ENCODE assay signal across 21 cellular contexts in genomic region chr22:19383292-19383691, GRCh38. TPM values are rescaled to one million over a fixed set of nuclear protein-coding genes. Genes with fewer than 3 reads are reported as not detected.
DNase-seq lines count a peak whose midpoint lies in the region; ATAC-seq, FAIRE-seq and TF ChIP-seq lines count a peak whose summit lies in the region.
"Had no signal": no experiment of that assay in that cellular context is flagged by ENCODE, and none has a peak within 500 bp of the region (broad histone marks: within the 10 kb centered on the region; RNA-seq: fewer than 3 reads in every experiment).

No MANE protein-coding gene starts in this region.

- peak; percentile 30 for DNase-seq in activated CD8-positive, alpha-beta memory T cell treated with anti-CD3 and anti-CD28 coated beads for 24 hours
- no peak for DNase-seq in activated CD8-positive, alpha-beta memory T cell treated with anti-CD3 and anti-CD28 coated beads, Interleukin-2, amount 50 U/mL, for 4 hours
- no peak for DNase-seq in pancreas
- peak; percentile 25 for DNase-seq in type B pancreatic cell (ENCODE audit: extremely low spot score, unreplicated experiment)
- no peak for DNase-seq in NCI-H1436 treated with DMSO at 0.1 percent for 48 hours (lab: John Stamatoyannopoulos, UW)
- DNase-seq: Calu3; CD8-positive, alpha-beta T cell; DMS 273 treated with DMSO at 0.1 percent for 48 hours; DMS53; DND-41; EL; GOT3; H7 had no signal

- H3K27me3 ChIP-seq in pancreas (no peaks in the 10 kb centered on the region), gastroesophageal sphincter (no peaks in the 10 kb centered on the region)
- H3K27me3 ChIP-seq: BLaER1 had no signal

- H3K9me3 Mint-ChIP-seq in type B pancreatic cell, result no peaks in the 10 kb centered on the region
- H3K9me3 Mint-ChIP-seq: CD8-positive, alpha-beta T cell had no signal

- intact Hi-C loops in pancreas (cut with DNase I), result no loop called here

- H3K4me1 Mint-ChIP-seq in type B pancreatic cell (ENCODE audit: unreplicated experiment), result no peaks in the 10 kb centered on the region

- WGBS in pancreas, 2 donors, result 78 to 82% methylated on average over 9 of the region's 9 CpGs
- 69 to 100% methylated on average over 6 to 9 of the region's 9 CpGs for WGBS in gastroesophageal sphincter (ENCODE audit: low coverage in 1 of 2), 2 donors

- TF ChIP-seq EP300 in gastroesophageal sphincter (IDR thresholded peaks at IDR 0.05), result no peak

- FAIRE-seq in islet of Langerhans (lab: Jason Lieb, UNC), result peak; percentile 60
- FAIRE-seq in pancreas (lab: Jason Lieb, UNC), result no peak
- FAIRE-seq: A549, GM12878 had no signal

- H3K27me3 Mint-ChIP-seq in type B pancreatic cell, result no peaks in the 10 kb centered on the region

- no peak overlapping the region for H3K27ac Mint-ChIP-seq in type B pancreatic cell
- H3K27ac Mint-ChIP-seq: CD8-positive, alpha-beta T cell had no signal

- peaks cover 3 to 55% (median 16%) of the 10 kb centered on the region in 3 donors for H3K36me3 ChIP-seq in pancreas
- H3K36me3 ChIP-seq in gastroesophageal sphincter, result peaks cover 0 to 95% of the 10 kb centered on the region in 2 donors

- ATAC-seq in pancreas (peak in 3 of 4 donors; percentile 48 to 63 (median 52)), gastroesophageal sphincter (no peak), HG03565 (IDR thresholded peaks at IDR 0.05; ENCODE audit: unreplicated experiment) (no peak)
- ATAC-seq: A549; CD8-positive, alpha-beta T cell; GM12878 had no signal

- H3K4me3 ChIP-seq in pancreas (no peak overlapping the region), gastroesophageal sphincter (no peak overlapping the region)
- H3K4me3 ChIP-seq: A549, BLaER1, GM12878 had no signal

- H3K4me3 Mint-ChIP-seq in type B pancreatic cell, result no peak overlapping the region
- H3K4me3 Mint-ChIP-seq: CD8-positive, alpha-beta T cell had no signal

- TF ChIP-seq POLR2A in gastroesophageal sphincter (IDR thresholded peaks at IDR 0.05), result no peak

- no peaks in the 10 kb centered on the region for H3K4me1 ChIP-seq in pancreas
- no peaks in the 10 kb centered on the region for H3K4me1 ChIP-seq in gastroesophageal sphincter
- H3K4me1 ChIP-seq: A549, BLaER1 had no signal

- no peak overlapping the region for H3K27ac ChIP-seq in pancreas
- no peak overlapping the region for H3K27ac ChIP-seq in gastroesophageal sphincter
- H3K27ac ChIP-seq: 22Rv1, A549, BLaER1, HL-60 had no signal

- H3K9me3 ChIP-seq in pancreas (no peaks in the 10 kb centered on the region), gastroesophageal sphincter (no peaks in the 10 kb centered on the region)
- H3K9me3 ChIP-seq: A549, BLaER1 had no signal

- TF ChIP-seq CTCF in pancreas (IDR thresholded peaks at IDR 0.05) (no peak), type B pancreatic cell (conservative IDR thresholded peaks at IDR 0.05) (no peak), gastroesophageal sphincter (IDR thresholded peaks at IDR 0.05) (no peak)

- peaks cover 8% of the 10 kb centered on the region for H3K36me3 Mint-ChIP-seq in type B pancreatic cell

RNA-seq across cellular contexts. Expression of gene HIRA, which starts 48.2 kb away (rescaled TPM):
- total RNA-seq in pancreas (10 to 100 TPM in 2 of 6 donors, 1 to 10 TPM in 4; 8.8 to 14.6 (median 9.5) TPM), type B pancreatic cell (ENCODE audit: low replicate concordance) (38.3 and 43.3 TPM in 2 replicates), gastroesophageal sphincter (10 to 100 TPM; 20.5 to 35.6 (median 26.0) TPM)
- 10 to 100 TPM in 1 of 2 donors, 1 to 10 TPM in 1; 6.1 to 12.2 TPM for polyA plus RNA-seq in pancreas

RNA-seq across cellular contexts. Expression of gene MRPL40, which starts 49.1 kb away (rescaled TPM):
- total RNA-seq in pancreas (10 to 100 TPM; 10.4 to 19.1 (median 13.5) TPM), type B pancreatic cell (ENCODE audit: low replicate concordance) (21.4 and 24.7 TPM in 2 replicates), gastroesophageal sphincter (10 to 100 TPM; 22.8 to 29.1 (median 25.8) TPM)
- polyA plus RNA-seq in pancreas, result 10 to 100 TPM; 27.2 to 32.0 TPM

Comparison
In these comparisons a context has a peak if more than half of its experiments do, and no peak if none do; other contexts are left out.
1. DNase-seq: peak in activated CD8-positive, alpha-beta memory T cell treated with anti-CD3 and anti-CD28 coated beads for 24 hours (single experiment) and type B pancreatic cell (single experiment); none in activated CD8-positive, alpha-beta memory T cell treated with anti-CD3 and anti-CD28 coated beads, Interleukin-2, amount 50 U/mL, for 4 hours (single experiment), pancreas (0 of 6) and NCI-H1436 treated with DMSO at 0.1 percent for 48 hours (single experiment).
2. ATAC-seq: peak in pancreas (3 of 4); none in gastroesophageal sphincter (single experiment) and HG03565 (single experiment).